26 cellular contexts compared by ENCODE assay signal in genomic region chr6:125939026-125939425, GRCh38.
"Had no signal": no experiment of that assay in that cellular context is flagged by ENCODE, and none has a peak within 500 bp of the region (broad histone marks: within the 10 kb centered on the region; RNA-seq: fewer than 3 reads in every experiment).

No MANE protein-coding gene starts in this region.

- H3K27ac Mint-ChIP-seq: activated B cell treated with CpG ODN at 0.5 μM for 24 hours; activated CD4-positive, alpha-beta T cell treated with anti-CD3 and anti-CD28 coated beads, Interleukin-2, amount 10 ng/mL, durations not matched to agents 24 days and 14 days; activated naive CD4-positive, alpha-beta T cell treated with anti-CD3 and anti-CD28 coated beads, Interleukin-2, amount 10 ng/mL, durations not matched to agents 7 days and 5 days; activated naive CD8-positive, alpha-beta T cell treated with anti-CD3 and anti-CD28 coated beads for 36 hours; activated T-helper 2 cell treated with anti-CD3 and anti-CD28 coated beads, Interferon-gamma antibody, Interleukin-2, Interleukin-4, amounts not matched to agents 10 μg/mL and 5 μg/mL and 100 μg/mL, durations not matched to agents 14 hours and 24 hours and 36 hours; T-cell had no signal

- H3K4me1 Mint-ChIP-seq: activated B cell treated with CpG ODN at 0.5 μM for 24 hours; activated naive CD4-positive, alpha-beta T cell treated with anti-CD3 and anti-CD28 coated beads, Interleukin-2, amount 10 ng/mL, durations not matched to agents 7 days and 5 days had no signal

- FAIRE-seq: TTC549 had no signal

- H3K9me3 Mint-ChIP-seq: activated B cell treated with CpG ODN at 0.5 μM for 24 hours; activated CD4-positive, alpha-beta T cell treated with anti-CD3 and anti-CD28 coated beads, Interleukin-2, amount 10 ng/mL, durations not matched to agents 24 days and 14 days; activated naive CD4-positive, alpha-beta T cell treated with anti-CD3 and anti-CD28 coated beads, Interleukin-2, amount 10 ng/mL, durations not matched to agents 7 days and 5 days; activated naive CD8-positive, alpha-beta T cell treated with anti-CD3 and anti-CD28 coated beads for 36 hours; activated T-helper 2 cell treated with anti-CD3 and anti-CD28 coated beads, Interferon-gamma antibody, Interleukin-2, Interleukin-4, amounts not matched to agents 10 μg/mL and 5 μg/mL and 100 μg/mL, durations not matched to agents 14 hours and 24 hours and 36 hours had no signal

- H3K4me3 Mint-ChIP-seq: activated B cell treated with CpG ODN at 0.5 μM for 24 hours; activated CD4-positive, alpha-beta T cell treated with anti-CD3 and anti-CD28 coated beads, Interleukin-2, amount 10 ng/mL, durations not matched to agents 24 days and 14 days; activated naive CD4-positive, alpha-beta T cell treated with anti-CD3 and anti-CD28 coated beads, Interleukin-2, amount 10 ng/mL, durations not matched to agents 7 days and 5 days; activated naive CD8-positive, alpha-beta T cell treated with anti-CD3 and anti-CD28 coated beads for 36 hours; T-cell had no signal

- H3K27ac ChIP-seq: SK-N-MC had no signal

- ATAC-seq: Panc1, Right ventricle myocardium inferior, T-cell had no signal

- DNase-seq: activated B cell treated with CpG ODN at 0.5 μM for 24 hours; activated CD4-positive, alpha-beta T cell treated with anti-CD3 and anti-CD28 coated beads for 1 hour; activated CD4-positive, alpha-beta T cell treated with anti-CD3 and anti-CD28 coated beads, Interleukin-2, amount 50 U/mL, for 48 hours; activated CD8-positive, alpha-beta memory T cell treated with anti-CD3 and anti-CD28 coated beads for 24 hours; activated gamma-delta T cell treated with Interleukin-2 at 50 U/mL for 16 hours; activated naive CD4-positive, alpha-beta T cell treated with anti-CD3 and anti-CD28 coated beads, Interleukin-2, amount 10 ng/mL, durations not matched to agents 7 days and 5 days; activated naive CD8-positive, alpha-beta T cell treated with anti-CD3 and anti-CD28 coated beads for 36 hours; activated T-cell treated with anti-CD3 and anti-CD28 coated beads, Interleukin-2, amount 50 U/mL, for 48 hours; MM.1S; NCI-H1048; NCI-H1930; NCI-H2171; NCI-H2227 treated with DMSO at 0.1 percent for 48 hours; NCI-H446 treated with DMSO at 0.1 percent for 48 hours; NCI-H526; NCI-H774; OCI-M1; RPMI8226; T-cell; T1000 had no signal

- H3K4me3 ChIP-seq: SK-N-MC had no signal

- H3K36me3 Mint-ChIP-seq: activated naive CD4-positive, alpha-beta T cell treated with anti-CD3 and anti-CD28 coated beads, Interleukin-2, amount 10 ng/mL, durations not matched to agents 7 days and 5 days; activated naive CD8-positive, alpha-beta T cell treated with anti-CD3 and anti-CD28 coated beads for 36 hours; T-cell had no signal
